12 cellular contexts compared by ENCODE assay signal in genomic region chr7:155546449-155546848, GRCh38. TPM values are rescaled to one million over a fixed set of nuclear protein-coding genes. Genes with fewer than 3 reads are reported as not detected.
"Had no signal": no experiment of that assay in that cellular context is flagged by ENCODE, and none has a peak within 500 bp of the region (broad histone marks: within the 10 kb centered on the region; RNA-seq: fewer than 3 reads in every experiment).

Gene CNPY1 (minus strand): TSS chr7:155546559. CDS start chr7:155545929, 630 bp downstream.

RNA-seq across cellular contexts. Expression of gene CNPY1, which starts in this region (rescaled TPM):
- total RNA-seq: heart left ventricle, kidney epithelial cell, left ventricle myocardium superior, lower lobe of right lung, mesothelial cell of epicardium, mononuclear cell, natural killer cell, osteocyte, posterior vena cava, psoas muscle, ureter, uterus had no signal
